8 cellular contexts compared by ENCODE assay signal in genomic region chr2:44087037-44087713, GRCh38.
DNase-seq lines count a peak whose midpoint lies in the region; ATAC-seq and TF ChIP-seq lines count a peak whose summit lies in the region.

No MANE protein-coding gene starts in this region.

- no peaks in the 10 kb centered on the region for H3K9me3 ChIP-seq in A673 (ENCODE audit: low read depth, low read length, poor library complexity, severe bottlenecking)

- H3K4me1 Mint-ChIP-seq in chondrocyte (ENCODE audit: low read depth): peaks cover 9% of the 10 kb centered on the region

- intact Hi-C loops in A673 (cut with micrococcal nuclease; ENCODE audit: unreplicated experiment): loop anchor here (1.0 to 10.0 kb wide), 3 partner anchors 158 to 888 kb away; no protein-coding TSS in a partner anchor

- no peaks in the 10 kb centered on the region for H3K4me1 ChIP-seq in A673 (ENCODE audit: insufficient read depth, low read length, poor library complexity, severe bottlenecking)

- POLR2A ChIA-PET in A673 (lab: Charles Lee; ENCODE audit: low non-redundant PET): no interaction called here

- CTCF ChIA-PET in A673 (lab: Charles Lee): no interaction called here

- H3K9me3 Mint-ChIP-seq in chondrocyte (ENCODE audit: low read depth): no peaks in the 10 kb centered on the region

- no peaks in the 10 kb centered on the region for H3K36me3 Mint-ChIP-seq in chondrocyte (ENCODE audit: low read depth)

- no TSS peak for BruUV-seq in A673 (replicated peaks; lab: Mats Ljungman, UMichigan)

- peak; percentile 45 for ATAC-seq in GM18520 (IDR thresholded peaks at IDR 0.05; ENCODE audit: unreplicated experiment)
- peak; percentile 72 for ATAC-seq in HG03175 (IDR thresholded peaks at IDR 0.05; ENCODE audit: unreplicated experiment)

- H3K36me3 ChIP-seq in A673 (ENCODE audit: insufficient read depth, low read length, poor library complexity, severe bottlenecking): no peaks in the 10 kb centered on the region

- H3K27ac Mint-ChIP-seq in chondrocyte (ENCODE audit: unreplicated experiment): peak overlapping the region; percentile 66

- H3K4me3 Mint-ChIP-seq in chondrocyte (ENCODE audit: unreplicated experiment): peak overlapping the region; percentile 81

- DNase-seq in A673 (ENCODE audit: low spot score): peak; percentile 75
- peak; percentile 60 to 82 for DNase-seq in NCI-H446 (lab: John Stamatoyannopoulos, UW)
- DNase-seq in activated CD4-positive, alpha-beta T cell treated with anti-CD3 and anti-CD28 coated beads for 24 hours (ENCODE audit: low read depth in 2 of 2): peak; percentile 77 to 83
- no peak for DNase-seq in chondrocyte (ENCODE audit: low spot score)
- DNase-seq in kidney glomerular epithelial cell (lab: John Stamatoyannopoulos, UW): peak; percentile 61
- DNase-seq in stimulated activated CD4-positive, alpha-beta T cell treated with anti-CD3 and anti-CD28 coated beads, Interleukin-15, amount 100 ng/mL, for 1 hour (ENCODE audit: low read depth in 1 of 2, low spot score in 1 of 2): peak; percentile 64 to 73

- H3K27me3 ChIP-seq in A673 (replicated peaks; ENCODE audit: insufficient read depth, low read depth, low read length, poor library complexity): no peaks in the 10 kb centered on the region

- no peak overlapping the region for H3K27ac ChIP-seq in A673 (ENCODE audit: low read depth, low read length, poor library complexity, severe bottlenecking)

- peak overlapping the region; percentile 41 for H3K4me3 ChIP-seq in A673 (ENCODE audit: low read depth, low read length, poor library complexity, severe bottlenecking)

- H3K27me3 Mint-ChIP-seq in chondrocyte (ENCODE audit: low read depth): no peaks in the 10 kb centered on the region

- TF ChIP-seq CTCF in A673 (conservative IDR thresholded peaks at IDR 0.05; ENCODE audit: low read depth, low read length) (peak; percentile 96), chondrocyte (IDR thresholded peaks at IDR 0.05) (peak; percentile 97)
